Comparison of ENCODE assay signal across 8 cellular contexts in genomic region chr5:96808868-96809558, GRCh38. TPM values are rescaled to one million over a fixed set of nuclear protein-coding genes. Genes with fewer than 3 reads are reported as not detected.
A peak's percentile ranks its signal among the peaks of the same experiment; 100 is the strongest.
DNase-seq lines count a peak whose midpoint lies in the region; ATAC-seq and TF ChIP-seq lines count a peak whose summit lies in the region.

No MANE protein-coding gene starts in this region.

- peaks cover 3% of the 10 kb centered on the region for H3K36me3 ChIP-seq in DOHH2 (ENCODE audit: control insufficient read depth, low read length)
- H3K36me3 ChIP-seq in Panc1 (ENCODE audit: control insufficient read depth, insufficient read depth, low read length), result no peaks in the 10 kb centered on the region
- no peaks in the 10 kb centered on the region for H3K36me3 ChIP-seq in endocrine pancreas (ENCODE audit: control insufficient read depth, insufficient read depth, low read length)
- H3K36me3 ChIP-seq in psoas muscle (ENCODE audit: insufficient read depth in 1 of 2, low read depth in 1 of 2), result no peaks in the 10 kb centered on the region

- H3K4me1 ChIP-seq in DOHH2 (ENCODE audit: control insufficient read depth, low read length) (peaks cover 25% of the 10 kb centered on the region), Panc1 (ENCODE audit: control insufficient read depth, insufficient read depth, low read length) (peaks cover 19% of the 10 kb centered on the region), endocrine pancreas (ENCODE audit: control insufficient read depth, insufficient read depth, low read length) (peaks cover 5% of the 10 kb centered on the region), psoas muscle (peaks cover 18% of the 10 kb centered on the region)

- H3K4me2 ChIP-seq in DOHH2 (ENCODE audit: low read length), result peak overlapping the region; percentile 80

- no peaks in the 10 kb centered on the region for H3K27me3 ChIP-seq in DOHH2 (ENCODE audit: control insufficient read depth, low read length)
- no peaks in the 10 kb centered on the region for H3K27me3 ChIP-seq in Panc1 (ENCODE audit: control insufficient read depth, insufficient read depth, low read length)
- no peaks in the 10 kb centered on the region for H3K27me3 ChIP-seq in endocrine pancreas (ENCODE audit: control insufficient read depth, insufficient read depth, low read length)
- no peaks in the 10 kb centered on the region for H3K27me3 ChIP-seq in psoas muscle (ENCODE audit: insufficient read depth in 3 of 3, low read length in 2 of 3)

- POLR2A ChIA-PET in Panc1 (lab: Charles Lee), result interaction anchor here (0.6 to 1.2 kb wide), 5 partner anchors 9 to 783 kb away, joined by 3 to 17 read pairs (median 4); no protein-coding TSS in a partner anchor

- peaks cover 35% of the 10 kb centered on the region for H3K79me2 ChIP-seq in DOHH2 (ENCODE audit: control insufficient read depth, low read length)

- no peaks in the 10 kb centered on the region for H4K20me1 ChIP-seq in DOHH2 (ENCODE audit: control insufficient read depth, insufficient read depth, low read depth, low read length)

- H3K9me2 ChIP-seq in DOHH2 (replicated peaks; ENCODE audit: control insufficient read depth, low read length), result no peaks in the 10 kb centered on the region

- no peak for DNase-seq in Panc1 (ENCODE audit: low read depth, low spot score)
- no peak for DNase-seq in psoas muscle
- no peak for DNase-seq in NCI-H446 treated with DMSO at 0.1 percent for 48 hours (lab: John Stamatoyannopoulos, UW)
- DNase-seq in activated effector memory CD4-positive, alpha-beta T cell treated with anti-CD3 and anti-CD28 coated beads, Interleukin-2, amount 50 U/mL, for 16 hours, result no peak

- no peaks in the 10 kb centered on the region for H3F3A ChIP-seq in DOHH2 (ENCODE audit: control insufficient read depth, insufficient read depth)

- H3K4me3 ChIP-seq in DOHH2 (ENCODE audit: low read length) (peak overlapping the region; percentile 95), Panc1 (ENCODE audit: low read depth in 2 of 2, low read length in 2 of 2) (peak overlapping the region; percentile 82 to 85), endocrine pancreas (ENCODE audit: control insufficient read depth, insufficient read depth, low read length) (peak overlapping the region; percentile 51), psoas muscle (peak overlapping the region; percentile 92)

- WGBS in psoas muscle, 3 donors, result 67 to 83% (median 75%) methylated on average over 8 of the region's 8 CpGs

- ATAC-seq in Panc1, result no peak
- ATAC-seq in psoas muscle, result no peak
- ATAC-seq in GM19328 (IDR thresholded peaks at IDR 0.05; ENCODE audit: unreplicated experiment), result no peak
- ATAC-seq in HG03354 (IDR thresholded peaks at IDR 0.05; ENCODE audit: poor library complexity, severe bottlenecking, unreplicated experiment), result no peak

- H3K9me3 ChIP-seq in DOHH2 (ENCODE audit: control insufficient read depth, insufficient read depth, low read length), result no peaks in the 10 kb centered on the region
- H3K9me3 ChIP-seq in Panc1 (ENCODE audit: control insufficient read depth, insufficient read depth, low read depth, low read length), result no peaks in the 10 kb centered on the region
- no peaks in the 10 kb centered on the region for H3K9me3 ChIP-seq in endocrine pancreas (ENCODE audit: control insufficient read depth, low read length)
- no peaks in the 10 kb centered on the region for H3K9me3 ChIP-seq in psoas muscle

- H3K27ac ChIP-seq in DOHH2 (ENCODE audit: low read depth, low read length), result no peak overlapping the region
- H3K27ac ChIP-seq in Panc1 (ENCODE audit: low read length), result peak overlapping the region; percentile 97
- peak overlapping the region; percentile 99 for H3K27ac ChIP-seq in psoas muscle

- TF ChIP-seq CTCF in DOHH2 (IDR thresholded peaks at IDR 0.05; ENCODE audit: low read depth, low read length, poor library complexity, severe bottlenecking), result no peak
- no peak for TF ChIP-seq CTCF in Panc1 (IDR thresholded peaks at IDR 0.05)
- TF ChIP-seq CTCF in psoas muscle (IDR thresholded peaks at IDR 0.05), result no peak

- H3K9ac ChIP-seq in endocrine pancreas (ENCODE audit: control insufficient read depth, insufficient read depth, low read length), result no peak overlapping the region

- in situ Hi-C loops in Panc1 (cut with HindIII; ENCODE audit: low pct_unique_long_range_greater_than_20kb, low sequenced_read_pairs), result no loop called here

- CTCF ChIA-PET in Panc1 (lab: Charles Lee), result interaction anchor here (1.0 kb wide), 1 partner anchor 17 kb away, joined by 20 read pairs; no protein-coding TSS in a partner anchor

- intact Hi-C loops in Panc1 (cut with micrococcal nuclease; ENCODE audit: unreplicated experiment) (loop anchor here (5.0 kb wide), 1 partner anchor 128 kb away; the partner anchor contains the start of gene LNPEP), psoas muscle (cut with DNase I) (loop anchor here in 1 of 2 donors (5.0 kb wide), 2 partner anchors 63 to 1167 kb away; no protein-coding TSS in a partner anchor)

- no TSS peak for BruUV-seq in Panc1 (replicated peaks; lab: Mats Ljungman, UMichigan)

RNA-seq across cellular contexts. Expression of gene ERAP1, which starts 1.3 kb away (rescaled TPM):
- total RNA-seq in Panc1 (2021; ENCODE audit: unreplicated experiment) (54.6 TPM), psoas muscle (10 to 100 TPM; 28.8 to 54.9 (median 30.7) TPM)
- 28.4 TPM for polyA plus RNA-seq in Panc1 (2012; ENCODE audit: insufficient read length)
- polyA plus RNA-seq in psoas muscle, result 10 to 100 TPM in 2 of 3 donors, 1 to 10 TPM in 1; 7.4 to 20.5 (median 10.5) TPM
